In genomic region chr17:76815907-76816589, GRCh38 we compare ENCODE assay signal across 9 cellular contexts. TPM values are rescaled to one million over a fixed set of nuclear protein-coding genes. Genes with fewer than 3 reads are reported as not detected.
DNase-seq lines count a peak whose midpoint lies in the region; ATAC-seq, FAIRE-seq and TF ChIP-seq lines count a peak whose summit lies in the region.
"Not testable (repeated sequence)": the region's sequence is repeated elsewhere in the genome, so short reads cannot be mapped to it uniquely, and the experiment has no call there.
"Had no signal": no experiment of that assay in that cellular context is flagged by ENCODE, and none has a peak within 500 bp of the region (broad histone marks: within the 10 kb centered on the region; RNA-seq: fewer than 3 reads in every experiment).

No MANE protein-coding gene starts in this region.

- CTCF ChIA-PET in A549 (lab: Yijun Ruan, JAX) (interaction anchor here (0.6 to 7.0 kb wide), 28 partner anchors 9 to 402 kb away, joined by 3 to 98 read pairs (median 5); partner anchors contain the start of gene MGAT5B), SK-N-SH (lab: Yijun Ruan, JAX) (interaction anchor here (0.6 to 10.6 kb wide), 31 partner anchors 9 to 293 kb away, joined by 3 to 124 read pairs (median 6); partner anchors contain the start of gene MGAT5B)
- CTCF ChIA-PET in activated CD4-positive, alpha-beta T cell treated with anti-CD3 and anti-CD28 coated beads, Interleukin-2, amount 10 ng/mL, durations not matched to agents 7 days and 5 days (lab: Charles Lee): interaction anchor here (1.1 kb wide), 2 partner anchors 12 to 30 kb away, joined by 3 to 5 read pairs; no protein-coding TSS in a partner anchor

- H3K9me3 ChIP-seq in A549; Karpas-422 (ENCODE audit: low read length); SK-N-SH; endodermal cell (ENCODE audit: control insufficient read depth, low read length): not testable (repeated sequence)

- H3K27ac ChIP-seq in A549; Karpas-422 (ENCODE audit: low read length); SK-N-SH (ENCODE audit: low read depth in 2 of 2, low read length in 1 of 2); endodermal cell (ENCODE audit: low read depth, low read length): not testable (repeated sequence)

- 62% methylated on average over 9 of the region's 9 CpGs for WGBS in A549 (ENCODE audit: missing lambda C conversion rate)
- WGBS in SK-N-SH (ENCODE audit: low lambda C conversion rate): 66% methylated on average over 9 of the region's 9 CpGs
- WGBS in endodermal cell (ENCODE audit: insufficient coverage in 1 of 2, insufficient read length in 1 of 2), 2 experiments: 84 to 96% methylated on average over 3 to 9 of the region's 9 CpGs

- H3K4me2 ChIP-seq in A549; Karpas-422 (ENCODE audit: low read depth, low read length, poor library complexity, severe bottlenecking); SK-N-SH: not testable (repeated sequence)

- POLR2A ChIA-PET in A549 (lab: Yijun Ruan, JAX): interaction anchor here (0.7 kb wide), 1 partner anchor 302 kb away, joined by 3 read pairs; no protein-coding TSS in a partner anchor
- POLR2A ChIA-PET in SK-N-SH (lab: Yijun Ruan, JAX): not testable (repeated sequence)
- POLR2A ChIA-PET in activated CD4-positive, alpha-beta T cell treated with anti-CD3 and anti-CD28 coated beads, Interleukin-2, amount 10 ng/mL, durations not matched to agents 7 days and 5 days (lab: Charles Lee): interaction anchor here (0.7 kb wide), 1 partner anchor 298 kb away, joined by 6 read pairs; no protein-coding TSS in a partner anchor

- H3F3A ChIP-seq in SK-N-SH (replicated peaks; ENCODE audit: insufficient read depth): not testable (repeated sequence)

- H3K9me2 ChIP-seq in Karpas-422 (replicated peaks; ENCODE audit: insufficient read depth, low read length); SK-N-SH: not testable (repeated sequence)

- DNase-seq in A549 (ENCODE audit: low read depth in 1 of 2, low spot score in 1 of 2) (peak in 1 of 2 experiments; percentile 27), ELF-1 (ENCODE audit: low read depth, low spot score) (peak; percentile 14), Karpas-422 (peak; percentile 42), SK-N-SH (peak; percentile 44)
- DNase-seq in activated CD4-positive, alpha-beta T cell treated with anti-CD3 and anti-CD28 coated beads, Interleukin-2, amount 10 ng/mL, durations not matched to agents 7 days and 5 days; activated naive CD4-positive, alpha-beta T cell treated with anti-CD3 and anti-CD28 coated beads, Interleukin-2, amount 50 U/mL, for 72 hours (ENCODE audit: low spot score in 2 of 2); endodermal cell; stimulated activated effector memory CD8-positive, alpha-beta T cell treated with anti-CD3 and anti-CD28 coated beads, Interleukin-12 subunit alpha, Interleukin-12 subunit beta, amount 100 ng/mL, for 72 hours (ENCODE audit: low spot score in 2 of 2): not testable (repeated sequence)

- not testable (repeated sequence) for FAIRE-seq in A549 (lab: Jason Lieb, UNC)

- H2AFZ ChIP-seq in Karpas-422 (ENCODE audit: low read length); SK-N-SH (ENCODE audit: low read depth): not testable (repeated sequence)

- not testable (repeated sequence) for H3K9ac ChIP-seq in Karpas-422 (ENCODE audit: low read length); SK-N-SH; endodermal cell (ENCODE audit: extremely low read depth, low read length, poor library complexity, severe bottlenecking)

- H3K36me3 Mint-ChIP-seq in activated CD4-positive, alpha-beta T cell treated with anti-CD3 and anti-CD28 coated beads, Interleukin-2, amount 10 ng/mL, durations not matched to agents 7 days and 5 days (ENCODE audit: low read depth); activated naive CD4-positive, alpha-beta T cell treated with anti-CD3 and anti-CD28 coated beads, Interleukin-2, amount 50 U/mL, for 72 hours; endodermal cell (ENCODE audit: low read depth); stimulated activated effector memory CD8-positive, alpha-beta T cell treated with anti-CD3 and anti-CD28 coated beads, Interleukin-12 subunit alpha, Interleukin-12 subunit beta, amount 100 ng/mL, for 72 hours: not testable (repeated sequence)

- not testable (repeated sequence) for H3K4me1 Mint-ChIP-seq in activated CD4-positive, alpha-beta T cell treated with anti-CD3 and anti-CD28 coated beads, Interleukin-2, amount 10 ng/mL, durations not matched to agents 7 days and 5 days; endodermal cell; stimulated activated effector memory CD8-positive, alpha-beta T cell treated with anti-CD3 and anti-CD28 coated beads, Interleukin-12 subunit alpha, Interleukin-12 subunit beta, amount 100 ng/mL, for 72 hours

- not testable (repeated sequence) for H3K36me3 ChIP-seq in Karpas-422 (ENCODE audit: insufficient read depth, low read length); SK-N-SH (replicated peaks in 1 of 2; ENCODE audit: control insufficient read depth in 1 of 2, insufficient read depth in 2 of 2, low read length in 1 of 2); endodermal cell (ENCODE audit: control insufficient read depth, insufficient read depth, low read length)

- H4K20me1 ChIP-seq in Karpas-422 (ENCODE audit: insufficient read depth, low read depth, low read length); SK-N-SH (ENCODE audit: insufficient read depth): not testable (repeated sequence)

- ATAC-seq in A549: peak; percentile 57 to 66
- ATAC-seq in activated naive CD4-positive, alpha-beta T cell treated with anti-CD3 and anti-CD28 coated beads, Interleukin-2, amount 50 U/mL, for 72 hours: peak; percentile 59 to 69
- peak; percentile 44 for ATAC-seq in stimulated activated effector memory CD8-positive, alpha-beta T cell treated with anti-CD3 and anti-CD28 coated beads, Interleukin-12 subunit alpha, Interleukin-12 subunit beta, amount 100 ng/mL, for 72 hours

- not testable (repeated sequence) for TF ChIP-seq RAD21 in A549 (conservative IDR thresholded peaks at IDR 0.05 in 1 of 2, IDR thresholded peaks at IDR 0.05 in 1 of 2); SK-N-SH (IDR thresholded peaks at IDR 0.05; ENCODE audit: low read length)

- H3K27ac Mint-ChIP-seq in activated CD4-positive, alpha-beta T cell treated with anti-CD3 and anti-CD28 coated beads, Interleukin-2, amount 10 ng/mL, durations not matched to agents 7 days and 5 days: peak overlapping the region; percentile 0
- peak overlapping the region in 1 of 2 donors; percentile 48 for H3K27ac Mint-ChIP-seq in activated naive CD4-positive, alpha-beta T cell treated with anti-CD3 and anti-CD28 coated beads, Interleukin-2, amount 50 U/mL, for 72 hours
- peak overlapping the region; percentile 53 for H3K27ac Mint-ChIP-seq in endodermal cell
- not testable (repeated sequence) for H3K27ac Mint-ChIP-seq in stimulated activated effector memory CD8-positive, alpha-beta T cell treated with anti-CD3 and anti-CD28 coated beads, Interleukin-12 subunit alpha, Interleukin-12 subunit beta, amount 100 ng/mL, for 72 hours

- H3K79me2 ChIP-seq in Karpas-422 (ENCODE audit: low read length); SK-N-SH (ENCODE audit: insufficient read depth): not testable (repeated sequence)

- H3K4me3 Mint-ChIP-seq in activated CD4-positive, alpha-beta T cell treated with anti-CD3 and anti-CD28 coated beads, Interleukin-2, amount 10 ng/mL, durations not matched to agents 7 days and 5 days; endodermal cell; stimulated activated effector memory CD8-positive, alpha-beta T cell treated with anti-CD3 and anti-CD28 coated beads, Interleukin-12 subunit alpha, Interleukin-12 subunit beta, amount 100 ng/mL, for 72 hours: not testable (repeated sequence)

- H3K9me3 Mint-ChIP-seq in activated CD4-positive, alpha-beta T cell treated with anti-CD3 and anti-CD28 coated beads, Interleukin-2, amount 10 ng/mL, durations not matched to agents 7 days and 5 days; activated naive CD4-positive, alpha-beta T cell treated with anti-CD3 and anti-CD28 coated beads, Interleukin-2, amount 50 U/mL, for 72 hours; endodermal cell; stimulated activated effector memory CD8-positive, alpha-beta T cell treated with anti-CD3 and anti-CD28 coated beads, Interleukin-12 subunit alpha, Interleukin-12 subunit beta, amount 100 ng/mL, for 72 hours: not testable (repeated sequence)

- H3K4me3 ChIP-seq in A549; Karpas-422 (ENCODE audit: low read length); SK-N-SH (ENCODE audit: low read depth in 2 of 2, low read length in 1 of 2); endodermal cell (ENCODE audit: low read length): not testable (repeated sequence)

- not testable (repeated sequence) for H3K27me3 ChIP-seq in Karpas-422 (ENCODE audit: low read length); endodermal cell (ENCODE audit: control insufficient read depth, insufficient read depth, low read length, poor library complexity, severe bottlenecking)
- H3K27me3 ChIP-seq in SK-N-SH (ENCODE audit: insufficient read depth): peaks cover 12% of the 10 kb centered on the region; the same call in 1 of the 2 replicates

- not testable (repeated sequence) for TF ChIP-seq POLR2A in A549 (IDR thresholded peaks at IDR 0.05; ENCODE audit: low read length)

- TF ChIP-seq EP300 in A549 (IDR thresholded peaks at IDR 0.05); SK-N-SH (IDR thresholded peaks at IDR 0.05; ENCODE audit: borderline replicate concordance in 1 of 2, low read depth in 1 of 2, low read length in 1 of 2): not testable (repeated sequence)

- TF ChIP-seq CTCF in A549 (IDR thresholded peaks at IDR 0.05); SK-N-SH (IDR thresholded peaks at IDR 0.05); endodermal cell (conservative IDR thresholded peaks at IDR 0.05): not testable (repeated sequence)

- H3K4me1 ChIP-seq in A549; endodermal cell (ENCODE audit: control insufficient read depth, insufficient read depth, low read length): not testable (repeated sequence)
- H3K4me1 ChIP-seq in Karpas-422 (ENCODE audit: low read length) (peaks cover 39% of the 10 kb centered on the region), SK-N-SH (ENCODE audit: control insufficient read depth in 1 of 2, insufficient read depth in 2 of 2, low read depth in 1 of 2, low read length in 1 of 2) (peaks cover 0 to 15% of the 10 kb centered on the region in 2 experiments; a peak in 1 of 4 replicates)

- H3K27me3 Mint-ChIP-seq in activated CD4-positive, alpha-beta T cell treated with anti-CD3 and anti-CD28 coated beads, Interleukin-2, amount 10 ng/mL, durations not matched to agents 7 days and 5 days; endodermal cell (ENCODE audit: insufficient read depth): not testable (repeated sequence)

RNA-seq across cellular contexts. Expression of gene MGAT5B, which starts 52.2 kb away (rescaled TPM):
- 7.6 and 10.3 TPM in 2 replicates for polyA plus RNA-seq in A549 (2011; rRNA removed)
- 11.9 and 18.0 TPM in 2 replicates for polyA plus RNA-seq in A549 (2012; cell fraction: cytosol; rRNA removed)
- 40.3 and 50.7 TPM in 2 replicates for polyA plus RNA-seq in A549 (2012; cell fraction: nucleus; rRNA removed)
- polyA plus RNA-seq in A549 (2017; fragmentation: RNase III; extraction: RNeasy Plus Mini Kit Qiagen cat#74134 plus additional on column Dnase treatment): 16.2 to 22.8 TPM (median 21.7 TPM) in 3 replicates
- 11.3 and 15.5 TPM in 2 replicates for polyA minus RNA-seq in A549 (2011; rRNA and poly(A)+ RNA removed)
- total RNA-seq in Karpas-422 (2014; rRNA removed; shearing (Covaris generic); ENCODE audit: low replicate concordance): not detected in 2 replicates
- polyA plus RNA-seq in SK-N-SH (2012; rRNA removed): 10.3 and 13.8 TPM in 2 replicates
- 4.1 and 7.1 TPM in 2 replicates for polyA plus RNA-seq in SK-N-SH (2012; cell fraction: cytosol; rRNA removed)
- 36.6 and 42.2 TPM in 2 replicates for polyA plus RNA-seq in SK-N-SH (2012; cell fraction: nucleus; rRNA removed)
- total RNA-seq in activated CD4-positive, alpha-beta T cell treated with anti-CD3 and anti-CD28 coated beads, Interleukin-2, amount 10 ng/mL, durations not matched to agents 7 days and 5 days: under 1 TPM; 0.12 to 0.45 TPM
- under 1 TPM in 1 of 2 donors, not detected in 1; 0.77 TPM for total RNA-seq in activated naive CD4-positive, alpha-beta T cell treated with anti-CD3 and anti-CD28 coated beads, Interleukin-2, amount 50 U/mL, for 72 hours
- 1 to 10 TPM; 2.9 to 3.3 TPM for total RNA-seq in endodermal cell
- polyA plus RNA-seq in endodermal cell (2013, experiment 1 of 2): 7.2 TPM
- polyA plus RNA-seq in endodermal cell (2013, experiment 2 of 2): 7.2 TPM
- total RNA-seq: Right ventricle myocardium inferior had no signal
